In genomic region chr6:6331393-6331792, GRCh38 we compare ENCODE assay signal across 9 cellular contexts. TPM values are rescaled to one million over a fixed set of nuclear protein-coding genes. Genes with fewer than 3 reads are reported as not detected.
DNase-seq lines count a peak whose midpoint lies in the region; ATAC-seq and TF ChIP-seq lines count a peak whose summit lies in the region.
"Had no signal": no experiment of that assay in that cellular context is flagged by ENCODE, and none has a peak within 500 bp of the region (broad histone marks: within the 10 kb centered on the region; RNA-seq: fewer than 3 reads in every experiment).

No MANE protein-coding gene starts in this region.

- peaks cover 0 to 16% (median 5%) of the 10 kb centered on the region in 5 donors for H3K27me3 Mint-ChIP-seq in naive thymus-derived CD4-positive, alpha-beta T cell

- no peaks in the 10 kb centered on the region for H3K27me3 ChIP-seq in HL-60 (ENCODE audit: insufficient read depth, poor library complexity, severe bottlenecking)
- H3K27me3 ChIP-seq in naive thymus-derived CD4-positive, alpha-beta T cell (ENCODE audit: control insufficient read depth in 2 of 2, insufficient read depth in 2 of 2, low read length in 2 of 2) = no peaks in the 10 kb centered on the region
- no peaks in the 10 kb centered on the region for H3K27me3 ChIP-seq in BE2C

- POLR2A ChIA-PET in naive thymus-derived CD4-positive, alpha-beta T cell (lab: Charles Lee) = no interaction called here

- ATAC-seq in GM18520 (IDR thresholded peaks at IDR 0.05; ENCODE audit: unreplicated experiment) (peak; percentile 63), HG02571 (IDR thresholded peaks at IDR 0.05; ENCODE audit: unreplicated experiment) (peak; percentile 84)
- peak; percentile 29 for ATAC-seq in naive thymus-derived CD4-positive, alpha-beta T cell

- DNase-seq in HL-60 (ENCODE audit: low read depth in 1 of 2, low spot score in 1 of 2) = no peak
- DNase-seq in naive thymus-derived CD4-positive, alpha-beta T cell = peak in 1 of 9 donors; percentile 14
- no peak for DNase-seq in central memory CD4-positive, alpha-beta T cell
- DNase-seq in BE2C = no peak
- no peak for DNase-seq in NCI-H2227 treated with DMSO at 0.1 percent for 48 hours (lab: John Stamatoyannopoulos, UW)
- no peak for DNase-seq in midbrain (lab: John Stamatoyannopoulos, UW)
- DNase-seq: NCI-H187 treated with DMSO at 0.1 percent for 48 hours had no signal

- H3K9me3 Mint-ChIP-seq in naive thymus-derived CD4-positive, alpha-beta T cell = peaks cover 0 to 3% (median 0%) of the 10 kb centered on the region in 11 donors

- no peaks in the 10 kb centered on the region for H3K9me3 ChIP-seq in naive thymus-derived CD4-positive, alpha-beta T cell (ENCODE audit: control insufficient read depth in 2 of 3, low read length in 3 of 3)
- H3K9me3 ChIP-seq in BE2C = no peaks in the 10 kb centered on the region

- H3K27ac ChIP-seq in HL-60 (replicated peaks) = peak overlapping the region; percentile 64
- H3K27ac ChIP-seq in naive thymus-derived CD4-positive, alpha-beta T cell (ENCODE audit: low read depth, low read length) = no peak overlapping the region

- peaks cover 0 to 15% (median 9%) of the 10 kb centered on the region in 7 donors for H3K4me1 Mint-ChIP-seq in naive thymus-derived CD4-positive, alpha-beta T cell

- no peaks in the 10 kb centered on the region for H3K36me3 Mint-ChIP-seq in naive thymus-derived CD4-positive, alpha-beta T cell

- no peaks in the 10 kb centered on the region for H3K36me3 ChIP-seq in naive thymus-derived CD4-positive, alpha-beta T cell (ENCODE audit: control insufficient read depth in 2 of 3, insufficient read depth in 3 of 3, low read length in 3 of 3)
- no peaks in the 10 kb centered on the region for H3K36me3 ChIP-seq in BE2C

- H3K4me1 ChIP-seq in naive thymus-derived CD4-positive, alpha-beta T cell (ENCODE audit: control insufficient read depth in 2 of 2, insufficient read depth in 2 of 2, low read length in 2 of 2) = no peaks in the 10 kb centered on the region
- no peaks in the 10 kb centered on the region for H3K4me1 ChIP-seq in BE2C

- intact Hi-C loops in naive thymus-derived CD4-positive, alpha-beta T cell (cut with micrococcal nuclease) = no loop called here

- H3K4me3 Mint-ChIP-seq in naive thymus-derived CD4-positive, alpha-beta T cell = peak overlapping the region in 1 of 10 donors; percentile 35

- CTCF ChIA-PET in naive thymus-derived CD4-positive, alpha-beta T cell (lab: Charles Lee) = no interaction called here

- H3K4me3 ChIP-seq in HL-60 (replicated peaks; ENCODE audit: insufficient read depth, low read length) (no peak overlapping the region), BE2C (ENCODE audit: low read depth, low read length) (no peak overlapping the region)
- no peak overlapping the region for H3K4me3 ChIP-seq in naive thymus-derived CD4-positive, alpha-beta T cell (ENCODE audit: low read length)

- peak overlapping the region in 1 of 9 donors; percentile 21 for H3K27ac Mint-ChIP-seq in naive thymus-derived CD4-positive, alpha-beta T cell

- TF ChIP-seq CTCF in HL-60 (IDR thresholded peaks at IDR 0.05; ENCODE audit: insufficient read depth, low read length) (no peak), BE2C (IDR thresholded peaks at IDR 0.05; ENCODE audit: low read depth, low read length) (no peak)

RNA-seq across cellular contexts. Expression of gene F13A1, which starts 10.9 kb away (rescaled TPM):
- 10 to 100 TPM in 1 of 5 experiments, 1 to 10 TPM in 3, not detected in 1; 1.9 to 42.2 (median 4.8) TPM for total RNA-seq in naive thymus-derived CD4-positive, alpha-beta T cell
- under 1 TPM; 0.04 to 0.05 TPM for polyA plus RNA-seq in naive thymus-derived CD4-positive, alpha-beta T cell
- polyA plus RNA-seq in BE2C (2012; ENCODE audit: insufficient read depth, insufficient read length, low read depth) = not detected

Comparison
In these comparisons a context has a peak if more than half of its experiments do, and no peak if none do; other contexts are left out.
1. ATAC-seq: peak in every context shown above with its lines; median percentile 84 in HG02571; 63 in GM18520; 29 in naive thymus-derived CD4-positive, alpha-beta T cell.